Comparison of ENCODE assay signal across 2 cellular contexts in genomic region chr13:23557733-23558132, GRCh38.
TF ChIP-seq lines count a peak whose summit lies in the region.

No MANE protein-coding gene starts in this region.

TF ChIP-seq in HepG2, 621 proteins besides CTCF, POLR2A, EP300 and RAD21 (continues in another document):
- TF ChIP-seq ZBTB40 (IDR thresholded peaks at IDR 0.05): 0 out of 2 replicates have a peak, but pooled peaks have one; percentile 4
- TF ChIP-seq ZBTB40 (CRISPR knock-in tag; IDR thresholded peaks at IDR 0.05): no peak
- TF ChIP-seq, protein P1, sequence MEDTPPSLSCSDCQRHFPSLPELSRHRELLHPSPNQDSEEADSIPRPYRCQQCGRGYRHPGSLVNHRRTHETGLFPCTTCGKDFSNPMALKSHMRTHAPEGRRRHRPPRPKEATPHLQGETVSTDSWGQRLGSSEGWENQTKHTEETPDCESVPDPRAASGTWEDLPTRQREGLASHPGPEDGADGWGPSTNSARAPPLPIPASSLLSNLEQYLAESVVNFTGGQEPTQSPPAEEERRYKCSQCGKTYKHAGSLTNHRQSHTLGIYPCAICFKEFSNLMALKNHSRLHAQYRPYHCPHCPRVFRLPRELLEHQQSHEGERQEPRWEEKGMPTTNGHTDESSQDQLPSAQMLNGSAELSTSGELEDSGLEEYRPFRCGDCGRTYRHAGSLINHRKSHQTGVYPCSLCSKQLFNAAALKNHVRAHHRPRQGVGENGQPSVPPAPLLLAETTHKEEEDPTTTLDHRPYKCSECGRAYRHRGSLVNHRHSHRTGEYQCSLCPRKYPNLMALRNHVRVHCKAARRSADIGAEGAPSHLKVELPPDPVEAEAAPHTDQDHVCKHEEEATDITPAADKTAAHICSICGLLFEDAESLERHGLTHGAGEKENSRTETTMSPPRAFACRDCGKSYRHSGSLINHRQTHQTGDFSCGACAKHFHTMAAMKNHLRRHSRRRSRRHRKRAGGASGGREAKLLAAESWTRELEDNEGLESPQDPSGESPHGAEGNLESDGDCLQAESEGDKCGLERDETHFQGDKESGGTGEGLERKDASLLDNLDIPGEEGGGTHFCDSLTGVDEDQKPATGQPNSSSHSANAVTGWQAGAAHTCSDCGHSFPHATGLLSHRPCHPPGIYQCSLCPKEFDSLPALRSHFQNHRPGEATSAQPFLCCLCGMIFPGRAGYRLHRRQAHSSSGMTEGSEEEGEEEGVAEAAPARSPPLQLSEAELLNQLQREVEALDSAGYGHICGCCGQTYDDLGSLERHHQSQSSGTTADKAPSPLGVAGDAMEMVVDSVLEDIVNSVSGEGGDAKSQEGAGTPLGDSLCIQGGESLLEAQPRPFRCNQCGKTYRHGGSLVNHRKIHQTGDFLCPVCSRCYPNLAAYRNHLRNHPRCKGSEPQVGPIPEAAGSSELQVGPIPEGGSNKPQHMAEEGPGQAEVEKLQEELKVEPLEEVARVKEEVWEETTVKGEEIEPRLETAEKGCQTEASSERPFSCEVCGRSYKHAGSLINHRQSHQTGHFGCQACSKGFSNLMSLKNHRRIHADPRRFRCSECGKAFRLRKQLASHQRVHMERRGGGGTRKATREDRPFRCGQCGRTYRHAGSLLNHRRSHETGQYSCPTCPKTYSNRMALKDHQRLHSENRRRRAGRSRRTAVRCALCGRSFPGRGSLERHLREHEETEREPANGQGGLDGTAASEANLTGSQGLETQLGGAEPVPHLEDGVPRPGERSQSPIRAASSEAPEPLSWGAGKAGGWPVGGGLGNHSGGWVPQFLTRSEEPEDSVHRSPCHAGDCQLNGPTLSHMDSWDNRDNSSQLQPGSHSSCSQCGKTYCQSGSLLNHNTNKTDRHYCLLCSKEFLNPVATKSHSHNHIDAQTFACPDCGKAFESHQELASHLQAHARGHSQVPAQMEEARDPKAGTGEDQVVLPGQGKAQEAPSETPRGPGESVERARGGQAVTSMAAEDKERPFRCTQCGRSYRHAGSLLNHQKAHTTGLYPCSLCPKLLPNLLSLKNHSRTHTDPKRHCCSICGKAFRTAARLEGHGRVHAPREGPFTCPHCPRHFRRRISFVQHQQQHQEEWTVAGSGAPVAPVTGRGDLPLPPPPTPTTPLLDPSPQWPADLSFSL (CRISPR knock-in tag; IDR thresholded peaks at IDR 0.05): peak; percentile 69

TF ChIP-seq in IMR-90, 13 proteins besides CTCF, POLR2A, EP300 and RAD21:
- no peak for TF ChIP-seq MAZ (IDR thresholded peaks at IDR 0.05; ENCODE audit: borderline replicate concordance, low read depth, low read length)
